ENCODE assay signal across 1 cellular context in the genomic region with DNA sequence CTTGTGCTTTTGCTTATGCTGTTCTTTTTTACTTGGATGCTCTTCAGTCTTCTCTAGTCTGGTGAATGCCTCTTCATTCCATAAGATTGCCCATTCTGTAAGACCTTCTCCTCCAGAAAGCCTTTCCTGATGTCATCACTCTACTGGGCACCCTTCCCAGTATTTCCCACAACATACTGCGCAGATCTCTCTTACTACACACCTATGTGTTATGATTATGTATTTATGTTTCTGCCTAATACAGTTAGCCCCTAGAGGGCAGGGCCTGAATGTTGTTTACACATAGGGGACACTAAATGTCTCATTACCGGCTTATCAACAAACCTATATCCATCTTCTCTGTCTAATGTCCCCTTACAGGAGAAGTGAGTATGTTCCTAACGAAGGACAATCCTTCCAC.
TF ChIP-seq lines count a peak whose summit lies in the region.

No MANE protein-coding gene starts in this region.

TF ChIP-seq in SK-N-SH treated with all-trans-retinoic acid at 6 μM for 48 hours, 23 proteins besides CTCF, POLR2A, EP300 and RAD21 (continued from another document):
- TF ChIP-seq, protein P1, sequence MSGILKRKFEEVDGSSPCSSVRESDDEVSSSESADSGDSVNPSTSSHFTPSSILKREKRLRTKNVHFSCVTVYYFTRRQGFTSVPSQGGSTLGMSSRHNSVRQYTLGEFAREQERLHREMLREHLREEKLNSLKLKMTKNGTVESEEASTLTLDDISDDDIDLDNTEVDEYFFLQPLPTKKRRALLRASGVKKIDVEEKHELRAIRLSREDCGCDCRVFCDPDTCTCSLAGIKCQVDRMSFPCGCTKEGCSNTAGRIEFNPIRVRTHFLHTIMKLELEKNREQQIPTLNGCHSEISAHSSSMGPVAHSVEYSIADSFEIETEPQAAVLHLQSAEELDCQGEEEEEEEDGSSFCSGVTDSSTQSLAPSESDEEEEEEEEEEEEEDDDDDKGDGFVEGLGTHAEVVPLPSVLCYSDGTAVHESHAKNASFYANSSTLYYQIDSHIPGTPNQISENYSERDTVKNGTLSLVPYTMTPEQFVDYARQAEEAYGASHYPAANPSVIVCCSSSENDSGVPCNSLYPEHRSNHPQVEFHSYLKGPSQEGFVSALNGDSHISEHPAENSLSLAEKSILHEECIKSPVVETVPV (CRISPR knock-in tag; IDR thresholded peaks at IDR 0.05) = no peak
- TF ChIP-seq ZNF70 (CRISPR knock-in tag; IDR thresholded peaks at IDR 0.05) (no peak), SNAI2 (CRISPR knock-in tag; IDR thresholded peaks at IDR 0.05) (no peak), RARB (CRISPR knock-in tag; IDR thresholded peaks at IDR 0.05) (no peak), OSR1 (CRISPR knock-in tag; IDR thresholded peaks at IDR 0.05) (no peak), PPARA (CRISPR knock-in tag; IDR thresholded peaks at IDR 0.05; ENCODE audit: borderline replicate concordance) (no peak)
- TF ChIP-seq, protein P2, sequence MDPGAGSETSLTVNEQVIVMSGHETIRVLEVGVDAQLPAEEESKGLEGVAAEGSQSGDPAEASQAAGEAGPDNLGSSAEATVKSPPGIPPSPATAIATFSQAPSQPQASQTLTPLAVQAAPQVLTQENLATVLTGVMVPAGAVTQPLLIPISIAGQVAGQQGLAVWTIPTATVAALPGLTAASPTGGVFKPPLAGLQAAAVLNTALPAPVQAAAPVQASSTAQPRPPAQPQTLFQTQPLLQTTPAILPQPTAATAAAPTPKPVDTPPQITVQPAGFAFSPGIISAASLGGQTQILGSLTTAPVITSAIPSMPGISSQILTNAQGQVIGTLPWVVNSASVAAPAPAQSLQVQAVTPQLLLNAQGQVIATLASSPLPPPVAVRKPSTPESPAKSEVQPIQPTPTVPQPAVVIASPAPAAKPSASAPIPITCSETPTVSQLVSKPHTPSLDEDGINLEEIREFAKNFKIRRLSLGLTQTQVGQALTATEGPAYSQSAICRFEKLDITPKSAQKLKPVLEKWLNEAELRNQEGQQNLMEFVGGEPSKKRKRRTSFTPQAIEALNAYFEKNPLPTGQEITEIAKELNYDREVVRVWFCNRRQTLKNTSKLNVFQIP (CRISPR knock-in tag; IDR thresholded peaks at IDR 0.05; ENCODE audit: borderline replicate concordance, low read depth) = no peak
